1 cellular context compared by ENCODE assay signal in genomic region chr1:85463666-85464496, GRCh38.
TF ChIP-seq lines count a peak whose summit lies in the region.

No MANE protein-coding gene starts in this region.

TF ChIP-seq in HepG2, 621 proteins besides CTCF, POLR2A, EP300 and RAD21 (continued from another document):
- TF ChIP-seq ZHX2 (IDR thresholded peaks at IDR 0.05; ENCODE audit: low read depth), result no peak
- TF ChIP-seq ZHX2 (CRISPR knock-in tag; IDR thresholded peaks at IDR 0.05; ENCODE audit: borderline replicate concordance), result no peak
- no peak for TF ChIP-seq ZNF691 (CRISPR knock-in tag; IDR thresholded peaks at IDR 0.05; ENCODE audit: borderline replicate concordance, low read depth)
- no peak for TF ChIP-seq ZMYM2 (CRISPR knock-in tag; IDR thresholded peaks at IDR 0.05)
- no peak for TF ChIP-seq ARID5B (CRISPR knock-in tag; IDR thresholded peaks at IDR 0.05)
- TF ChIP-seq SAFB2 (CRISPR knock-in tag; IDR thresholded peaks at IDR 0.05; ENCODE audit: borderline replicate concordance, low read depth), result no peak
- TF ChIP-seq HES4 (CRISPR knock-in tag; IDR thresholded peaks at IDR 0.05; ENCODE audit: borderline replicate concordance), result no peak
- TF ChIP-seq ZFP37 (CRISPR knock-in tag; IDR thresholded peaks at IDR 0.05; ENCODE audit: borderline replicate concordance), result no peak
- no peak for TF ChIP-seq TIGD3 (CRISPR knock-in tag; IDR thresholded peaks at IDR 0.05; ENCODE audit: borderline replicate concordance)
- 0 out of 2 replicates have a peak, but pooled peaks have one; percentile 17 for TF ChIP-seq KAT7 (CRISPR knock-in tag; IDR thresholded peaks at IDR 0.05; ENCODE audit: borderline replicate concordance)
- TF ChIP-seq RCOR2 (CRISPR knock-in tag; IDR thresholded peaks at IDR 0.05), result no peak
- no peak for TF ChIP-seq CBX5 (CRISPR knock-in tag; IDR thresholded peaks at IDR 0.05; ENCODE audit: borderline replicate concordance)
- TF ChIP-seq ZNF30 (CRISPR knock-in tag; IDR thresholded peaks at IDR 0.05), result no peak
- no peak for TF ChIP-seq RERE (CRISPR knock-in tag; IDR thresholded peaks at IDR 0.05; ENCODE audit: low read depth)
- no peak for TF ChIP-seq RORA (CRISPR knock-in tag; IDR thresholded peaks at IDR 0.05)
- no peak for TF ChIP-seq ZNF558 (CRISPR knock-in tag; IDR thresholded peaks at IDR 0.05; ENCODE audit: borderline replicate concordance)
- no peak for TF ChIP-seq ARHGAP35 (CRISPR knock-in tag; IDR thresholded peaks at IDR 0.05; ENCODE audit: borderline replicate concordance)
- TF ChIP-seq ZNF720 (CRISPR knock-in tag; IDR thresholded peaks at IDR 0.05), result no peak
- no peak for TF ChIP-seq MZF1 (CRISPR knock-in tag; IDR thresholded peaks at IDR 0.05; ENCODE audit: borderline replicate concordance)
- no peak for TF ChIP-seq HOXD1 (CRISPR knock-in tag; IDR thresholded peaks at IDR 0.05)
- TF ChIP-seq HDAC2 (CRISPR knock-in tag; IDR thresholded peaks at IDR 0.05), result no peak
